Comparison of ENCODE assay signal across 26 cellular contexts in genomic region chr2:39640107-39640506, GRCh38. TPM values are rescaled to one million over a fixed set of nuclear protein-coding genes. Genes with fewer than 3 reads are reported as not detected.
DNase-seq lines count a peak whose midpoint lies in the region; ATAC-seq and TF ChIP-seq lines count a peak whose summit lies in the region.
"Had no signal": no experiment of that assay in that cellular context is flagged by ENCODE, and none has a peak within 500 bp of the region (broad histone marks: within the 10 kb centered on the region; RNA-seq: fewer than 3 reads in every experiment).

No MANE protein-coding gene starts in this region.

- CTCF ChIA-PET in PC-3 (lab: Charles Lee) = no interaction called here

- no peaks in the 10 kb centered on the region for H3K36me3 Mint-ChIP-seq in naive thymus-derived CD8-positive, alpha-beta T cell
- no peaks in the 10 kb centered on the region for H3K36me3 Mint-ChIP-seq in activated T-helper 1 cell treated with anti-CD3 and anti-CD28 coated beads, Interleukin-12 subunit alpha, Interleukin-12 subunit beta, Interleukin-2, Interleukin-4 antibody, amounts not matched to agents 30 ng/mL and 10 ng/mL and 1 ng/mL, durations not matched to agents 14 hours and 24 hours and 36 hours (ENCODE audit: low read depth)
- H3K36me3 Mint-ChIP-seq: activated naive CD4-positive, alpha-beta T cell treated with anti-CD3 and anti-CD28 coated beads, Interleukin-2, amount 50 U/mL, for 72 hours; CD14-positive monocyte; neural progenitor cell had no signal

- H3K27ac ChIP-seq in PC-3 (ENCODE audit: low read length) = no peak overlapping the region
- H3K27ac ChIP-seq: esophagus squamous epithelium, neural progenitor cell, stomach, tibial nerve had no signal

- POLR2A ChIA-PET in PC-3 (lab: Charles Lee; ENCODE audit: unreplicated experiment) = no interaction called here
- POLR2A ChIA-PET in naive thymus-derived CD8-positive, alpha-beta T cell (lab: Charles Lee) = no interaction called here

- intact Hi-C loops in left ventricle myocardium superior (cut with micrococcal nuclease) (no loop called here), PC-3 (cut with micrococcal nuclease) (loop anchor here (5.0 to 10.0 kb wide), 2 partner anchors 123 to 205 kb away; partner anchors contain the start of gene MAP4K3)
- intact Hi-C loops in activated T-helper 1 cell treated with anti-CD3 and anti-CD28 coated beads, Interleukin-12 subunit alpha, Interleukin-12 subunit beta, Interleukin-2, Interleukin-4 antibody, amounts not matched to agents 30 ng/mL and 10 ng/mL and 1 ng/mL, durations not matched to agents 14 hours and 24 hours and 36 hours (cut with micrococcal nuclease) = no loop called here

- no peak overlapping the region for H3K4me3 ChIP-seq in PC-3 (ENCODE audit: low read length)
- H3K4me3 ChIP-seq: esophagus squamous epithelium, GM12878, neural progenitor cell, stomach, tibial nerve had no signal

- DNase-seq in G401 (ENCODE audit: low spot score) = peak; percentile 98
- DNase-seq in anterior cingulate cortex (lab: John Stamatoyannopoulos, UW) = peak in 37 of 58 donors; percentile 5 to 73 (median 25)
- DNase-seq in left ventricle myocardium superior = peak; percentile 65
- peak; percentile 31 for DNase-seq in putamen (ENCODE audit: low spot score)
- no peak for DNase-seq in PC-3
- DNase-seq in naive thymus-derived CD8-positive, alpha-beta T cell = no peak
- no peak for DNase-seq in activated T-helper 1 cell treated with anti-CD3 and anti-CD28 coated beads, Interleukin-12 subunit alpha, Interleukin-12 subunit beta, Interleukin-2, Interleukin-4 antibody, amounts not matched to agents 30 ng/mL and 10 ng/mL and 1 ng/mL, durations not matched to agents 14 hours and 24 hours and 36 hours (ENCODE audit: low spot score)
- DNase-seq: activated CD4-positive, alpha-beta T cell treated with anti-CD3 and anti-CD28 coated beads for 36 hours; activated CD8-positive, alpha-beta T cell treated with anti-CD3 and anti-CD28 coated beads, Interleukin-2, amount 10 ng/mL, durations not matched to agents 7 days and 5 days; Calu3; esophagus squamous epithelium; Kasumi-1; MV-4-11; NCI-H146; NCI-H2107; NCI-H510A; small intestine; stomach had no signal

- H3K4me3 Mint-ChIP-seq in naive thymus-derived CD8-positive, alpha-beta T cell = no peak overlapping the region
- H3K4me3 Mint-ChIP-seq in activated T-helper 1 cell treated with anti-CD3 and anti-CD28 coated beads, Interleukin-12 subunit alpha, Interleukin-12 subunit beta, Interleukin-2, Interleukin-4 antibody, amounts not matched to agents 30 ng/mL and 10 ng/mL and 1 ng/mL, durations not matched to agents 14 hours and 24 hours and 36 hours = no peak overlapping the region
- H3K4me3 Mint-ChIP-seq: activated CD4-positive, alpha-beta T cell treated with anti-CD3 and anti-CD28 coated beads for 36 hours; activated CD8-positive, alpha-beta T cell treated with anti-CD3 and anti-CD28 coated beads, Interleukin-2, amount 10 ng/mL, durations not matched to agents 7 days and 5 days; CD14-positive monocyte; neural progenitor cell; T-helper 2 cell treated with Interferon-gamma antibody and Interleukin-4, amounts not matched to agents 5 μg/mL and 100 μg/mL, for 36 hours had no signal

- BruUV-seq in PC-3 (replicated peaks; lab: Mats Ljungman, UMichigan) = no TSS peak

- H3K27me3 Mint-ChIP-seq in naive thymus-derived CD8-positive, alpha-beta T cell = peaks cover 0 to 10% (median 0%) of the 10 kb centered on the region in 5 donors
- peaks cover 2% of the 10 kb centered on the region for H3K27me3 Mint-ChIP-seq in activated T-helper 1 cell treated with anti-CD3 and anti-CD28 coated beads, Interleukin-12 subunit alpha, Interleukin-12 subunit beta, Interleukin-2, Interleukin-4 antibody, amounts not matched to agents 30 ng/mL and 10 ng/mL and 1 ng/mL, durations not matched to agents 14 hours and 24 hours and 36 hours (ENCODE audit: insufficient read depth)

- H3K79me2 ChIP-seq in PC-3 (ENCODE audit: low read length) = no peaks in the 10 kb centered on the region

- H3K36me3 ChIP-seq in PC-3 (ENCODE audit: low read depth, low read length) = no peaks in the 10 kb centered on the region
- H3K36me3 ChIP-seq: esophagus squamous epithelium, neural progenitor cell, stomach, tibial nerve had no signal

- H3K4me1 ChIP-seq in PC-3 (ENCODE audit: insufficient read depth, low read length) = peaks cover 44% of the 10 kb centered on the region
- H3K4me1 ChIP-seq: neural progenitor cell had no signal

- no peak overlapping the region for H3K9ac ChIP-seq in PC-3 (ENCODE audit: low read length)
- H3K9ac ChIP-seq: neural progenitor cell had no signal

- no peaks in the 10 kb centered on the region for H3K9me3 Mint-ChIP-seq in naive thymus-derived CD8-positive, alpha-beta T cell
- H3K9me3 Mint-ChIP-seq in activated T-helper 1 cell treated with anti-CD3 and anti-CD28 coated beads, Interleukin-12 subunit alpha, Interleukin-12 subunit beta, Interleukin-2, Interleukin-4 antibody, amounts not matched to agents 30 ng/mL and 10 ng/mL and 1 ng/mL, durations not matched to agents 14 hours and 24 hours and 36 hours = no peaks in the 10 kb centered on the region
- H3K9me3 Mint-ChIP-seq: activated naive CD4-positive, alpha-beta T cell treated with anti-CD3 and anti-CD28 coated beads, Interleukin-2, amount 50 U/mL, for 72 hours; CD14-positive monocyte; neural progenitor cell; T-helper 2 cell treated with Interferon-gamma antibody and Interleukin-4, amounts not matched to agents 5 μg/mL and 100 μg/mL, for 36 hours had no signal

- H3K4me2 ChIP-seq in PC-3 (ENCODE audit: low read length) = no peak overlapping the region
- H3K4me2 ChIP-seq: neural progenitor cell had no signal

- H2AFZ ChIP-seq in PC-3 (ENCODE audit: low read length) = no peak overlapping the region
- H2AFZ ChIP-seq: neural progenitor cell had no signal

- no peaks in the 10 kb centered on the region for H4K20me1 ChIP-seq in PC-3 (ENCODE audit: low read length)

- peak; percentile 93 for ATAC-seq in left ventricle myocardium superior
- no peak for ATAC-seq in PC-3
- no peak for ATAC-seq in naive thymus-derived CD8-positive, alpha-beta T cell
- ATAC-seq: activated CD8-positive, alpha-beta T cell treated with anti-CD3 and anti-CD28 coated beads, Interleukin-2, amount 10 ng/mL, durations not matched to agents 7 days and 5 days; GM12878 had no signal

- no peaks in the 10 kb centered on the region for H3F3A ChIP-seq in PC-3 (ENCODE audit: low read length, unreplicated experiment)

- in situ Hi-C loops in G401 (cut with HindIII; ENCODE audit: low sequenced_read_pairs) = no loop called here

- H3K9me2 ChIP-seq in PC-3 (replicated peaks; ENCODE audit: low read length) = no peaks in the 10 kb centered on the region

- H3K9me3 ChIP-seq in PC-3 (ENCODE audit: low read length) = no peaks in the 10 kb centered on the region
- H3K9me3 ChIP-seq: esophagus squamous epithelium, stomach, tibial nerve had no signal

- TF ChIP-seq CTCF in PC-3 (conservative IDR thresholded peaks at IDR 0.05; ENCODE audit: low read depth, low read length) = no peak

- no peak overlapping the region for H3K27ac Mint-ChIP-seq in naive thymus-derived CD8-positive, alpha-beta T cell
- no peak overlapping the region for H3K27ac Mint-ChIP-seq in activated T-helper 1 cell treated with anti-CD3 and anti-CD28 coated beads, Interleukin-12 subunit alpha, Interleukin-12 subunit beta, Interleukin-2, Interleukin-4 antibody, amounts not matched to agents 30 ng/mL and 10 ng/mL and 1 ng/mL, durations not matched to agents 14 hours and 24 hours and 36 hours
- H3K27ac Mint-ChIP-seq: activated CD4-positive, alpha-beta T cell treated with anti-CD3 and anti-CD28 coated beads for 36 hours; activated CD8-positive, alpha-beta T cell treated with anti-CD3 and anti-CD28 coated beads, Interleukin-2, amount 10 ng/mL, durations not matched to agents 7 days and 5 days; activated naive CD4-positive, alpha-beta T cell treated with anti-CD3 and anti-CD28 coated beads, Interleukin-2, amount 50 U/mL, for 72 hours; CD14-positive monocyte; neural progenitor cell; T-helper 2 cell treated with Interferon-gamma antibody and Interleukin-4, amounts not matched to agents 5 μg/mL and 100 μg/mL, for 36 hours had no signal

- no peaks in the 10 kb centered on the region for H3K4me1 Mint-ChIP-seq in naive thymus-derived CD8-positive, alpha-beta T cell
- H3K4me1 Mint-ChIP-seq in activated T-helper 1 cell treated with anti-CD3 and anti-CD28 coated beads, Interleukin-12 subunit alpha, Interleukin-12 subunit beta, Interleukin-2, Interleukin-4 antibody, amounts not matched to agents 30 ng/mL and 10 ng/mL and 1 ng/mL, durations not matched to agents 14 hours and 24 hours and 36 hours (ENCODE audit: low read depth) = no peaks in the 10 kb centered on the region
- H3K4me1 Mint-ChIP-seq: activated CD4-positive, alpha-beta T cell treated with anti-CD3 and anti-CD28 coated beads for 36 hours; CD14-positive monocyte had no signal

- no peaks in the 10 kb centered on the region for H3K27me3 ChIP-seq in PC-3 (ENCODE audit: low read length)
- H3K27me3 ChIP-seq: esophagus squamous epithelium, neural progenitor cell, stomach, tibial nerve had no signal

RNA-seq across cellular contexts. Expression of gene TMEM178A, which starts 25.6 kb away (rescaled TPM):
- total RNA-seq in G401 (2014; rRNA removed; shearing (Covaris generic)) = 98.4 and 118 TPM in 2 replicates
- total RNA-seq in left ventricle myocardium superior (3.2 TPM), PC-3 (2014; rRNA removed) (0.33 TPM in 1 of 2 replicates, not detected in the other)
- total RNA-seq in naive thymus-derived CD8-positive, alpha-beta T cell = under 1 TPM; 0.47 to 0.99 TPM
- polyA plus RNA-seq in naive thymus-derived CD8-positive, alpha-beta T cell = under 1 TPM in 1 of 3 donors, not detected in 2; 0.11 TPM
- not detected in 2 replicates for total RNA-seq in activated T-helper 1 cell treated with anti-CD3 and anti-CD28 coated beads, Interleukin-12 subunit alpha, Interleukin-12 subunit beta, Interleukin-2, Interleukin-4 antibody, amounts not matched to agents 30 ng/mL and 10 ng/mL and 1 ng/mL, durations not matched to agents 14 hours and 24 hours and 36 hours
- total RNA-seq: activated CD8-positive, alpha-beta T cell treated with anti-CD3 and anti-CD28 coated beads, Interleukin-2, amount 10 ng/mL, durations not matched to agents 7 days and 5 days; dermis microvascular lymphatic vessel endothelial cell; GM12878; lung microvascular endothelial cell had no signal
- polyA plus RNA-seq: CD14-positive monocyte, GM12878 had no signal

Comparison
In these comparisons a context has a peak if more than half of its experiments do, and no peak if none do; other contexts are left out.
1. DNase-seq: peak in G401 (single experiment), anterior cingulate cortex (37 of 58), left ventricle myocardium superior (single experiment) and putamen (single experiment); none in PC-3 (single experiment), naive thymus-derived CD8-positive, alpha-beta T cell (0 of 10) and activated T-helper 1 cell treated with anti-CD3 and anti-CD28 coated beads, Interleukin-12 subunit alpha, Interleukin-12 subunit beta, Interleukin-2, Interleukin-4 antibody, amounts not matched to agents 30 ng/mL and 10 ng/mL and 1 ng/mL, durations not matched to agents 14 hours and 24 hours and 36 hours (single experiment).
2. RNA of gene TMEM178A, which starts 25.6 kb away (total RNA-seq): 98.4 to 118 TPM in G401; 3.2 TPM in left ventricle myocardium superior (single experiment), 0.47 to 0.99 TPM in naive thymus-derived CD8-positive, alpha-beta T cell, 0.33 TPM in PC-3 and not detected in activated T-helper 1 cell treated with anti-CD3 and anti-CD28 coated beads, Interleukin-12 subunit alpha, Interleukin-12 subunit beta, Interleukin-2, Interleukin-4 antibody, amounts not matched to agents 30 ng/mL and 10 ng/mL and 1 ng/mL, durations not matched to agents 14 hours and 24 hours and 36 hours; every median in the first group is over 10 times any median in the second.